8 cellular contexts compared by ENCODE assay signal in the genomic region with DNA sequence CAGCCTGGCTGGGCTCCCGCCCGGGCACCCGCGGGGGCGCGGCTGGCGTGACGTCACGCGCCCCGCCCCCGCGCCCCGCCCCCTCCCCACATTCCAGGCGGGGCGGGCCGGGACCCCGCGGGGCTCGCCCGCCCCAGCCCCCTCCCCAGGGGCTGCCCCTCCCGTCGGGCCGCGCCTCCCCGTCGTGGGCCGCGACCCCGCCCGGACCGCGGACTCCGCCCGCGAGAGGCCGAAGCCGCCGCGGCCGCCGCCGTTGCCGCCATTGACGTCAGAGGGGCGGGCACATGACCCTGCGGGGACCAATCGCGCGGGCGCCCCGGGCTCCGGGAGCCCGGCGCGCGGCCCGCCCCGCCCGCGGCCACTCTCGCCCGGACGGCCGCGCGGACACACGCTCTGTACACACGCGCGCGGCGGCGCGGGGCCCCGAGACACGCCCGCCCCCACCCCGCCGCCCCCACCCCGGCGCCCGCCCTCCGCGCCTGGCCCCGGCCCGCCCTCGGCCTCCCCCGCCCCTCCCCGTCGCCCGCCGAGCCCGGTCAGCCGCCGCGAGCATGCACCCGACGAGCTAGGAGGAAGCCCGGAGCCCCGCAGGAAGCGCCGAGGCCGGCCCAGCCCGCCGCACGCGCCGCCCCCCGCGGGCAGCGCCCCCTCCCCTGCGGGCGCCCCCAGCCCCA. TPM values are rescaled to one million over a fixed set of nuclear protein-coding genes. Genes with fewer than 3 reads are reported as not detected.
DNase-seq lines count a peak whose midpoint lies in the region; ATAC-seq and TF ChIP-seq lines count a peak whose summit lies in the region.

CMIP (plus strand) TSS at position 361 of the 674 bp plus-strand sequence.

- peak within 1 kb of the TSS; percentile 84 for H3K4me3 ChIP-seq in lung

- no peak for TF ChIP-seq CTCF in lung (IDR thresholded peaks at IDR 0.05; ENCODE audit: control extremely low read depth, extremely low read depth)

- ATAC-seq in GM18858 (IDR thresholded peaks at IDR 0.05; ENCODE audit: unreplicated experiment): peak; percentile 72
- ATAC-seq in HG03066 (IDR thresholded peaks at IDR 0.05; ENCODE audit: low read depth, unreplicated experiment): peak; percentile 74
- ATAC-seq in lung (ENCODE audit: insufficient read depth, low FRiP score): peak; percentile 81

- H3K9me3 ChIP-seq in lung (ENCODE audit: control insufficient read depth in 2 of 2, insufficient read depth in 1 of 2, low read length in 1 of 2): no peaks in the 10 kb centered on the region

- no peaks in the 10 kb centered on the region for H3K36me3 ChIP-seq in lung (ENCODE audit: control insufficient read depth in 2 of 2, insufficient read depth in 2 of 2, low read length in 2 of 2)

- peaks cover 0 to 12% of the 10 kb centered on the region in 2 donors for H3K4me1 ChIP-seq in lung (ENCODE audit: control insufficient read depth in 2 of 2, insufficient read depth in 2 of 2, low read length in 2 of 2)

- 1% methylated on average over 113 of the region's 114 CpGs; no CpG with 5 or more reads in 1 of the 2 donors for WGBS in lung, 2 donors

- DNase-seq in AG08395 (ENCODE audit: low spot score): peak; percentile 96
- DNase-seq in NCI-H82 (lab: John Stamatoyannopoulos, UW): peak; percentile 80
- DNase-seq in activated CD8-positive, alpha-beta memory T cell treated with anti-CD3 and anti-CD28 coated beads for 24 hours: peak; percentile 91
- peak; percentile 64 for DNase-seq in effector CD4-positive, alpha-beta T cell
- DNase-seq in lung (ENCODE audit: low spot score): peak; percentile 79
- peak; percentile 53 to 69 (median 53) for DNase-seq in stimulated activated CD4-positive, alpha-beta T cell treated with anti-CD3 and anti-CD28 coated beads, TNF-alpha, amount 100 ng/mL, for 4 hours (ENCODE audit: low read depth in 3 of 3)

- no peaks in the 10 kb centered on the region for H3K27me3 ChIP-seq in lung (ENCODE audit: control insufficient read depth, insufficient read depth)

- peak within 1 kb of the TSS; percentile 77 to 94 for H3K27ac ChIP-seq in lung (ENCODE audit: low read depth in 1 of 2, low read length in 1 of 2)

RNA-seq across cellular contexts. Expression of gene CMIP, which starts in this region (rescaled TPM):
- 10 to 100 TPM; 55.7 to 80.5 TPM for total RNA-seq in lung
- polyA plus RNA-seq in lung: 10 to 100 TPM; 11.8 to 41.4 TPM

Comparison
In these comparisons a context has a peak if more than half of its experiments do, and no peak if none do; other contexts are left out.
1. Peak in every context shown above with its lines: DNase-seq, ATAC-seq, H3K4me3 ChIP-seq and H3K27ac ChIP-seq.